In the genomic region with DNA sequence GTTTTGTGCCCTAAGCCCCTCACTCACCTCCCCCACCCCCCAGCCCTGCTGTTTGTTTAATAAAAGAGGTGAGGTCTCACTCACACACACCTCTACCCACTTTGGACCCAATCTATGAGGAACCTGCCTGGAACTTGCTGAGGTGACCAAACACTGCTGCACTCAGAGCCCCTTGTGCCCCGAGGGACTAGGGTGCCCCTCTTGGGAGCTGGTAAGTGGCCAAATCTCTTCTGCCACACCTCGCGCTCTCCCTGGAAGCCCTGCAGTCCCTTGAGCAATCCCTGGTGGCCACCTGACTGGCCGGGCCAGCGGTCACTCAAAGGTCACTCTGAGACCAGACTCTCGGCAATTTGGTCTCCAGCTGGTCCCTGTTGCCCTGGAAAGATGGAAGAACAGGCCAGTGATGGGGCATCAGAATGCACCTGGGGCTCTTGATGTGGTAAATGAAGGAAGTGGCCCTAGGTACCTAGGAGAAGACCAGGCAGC, we compare ENCODE assay signal across 19 cellular contexts.
"Had no signal": no experiment of that assay in that cellular context is flagged by ENCODE, and none has a peak within 500 bp of the region (broad histone marks: within the 10 kb centered on the region; RNA-seq: fewer than 3 reads in every experiment).

No MANE protein-coding gene starts in this region.

- ATAC-seq: K562, PC-3 had no signal

- FAIRE-seq: K562 had no signal

- H3K4me3 ChIP-seq: K562 had no signal

- H3K27ac ChIP-seq: RWPE1 had no signal

- H3K9me3 ChIP-seq: SK-N-SH had no signal

- H3K4me2 ChIP-seq: SK-N-SH had no signal

- DNase-seq: MV-4-11, NCI-H1048, NCI-H1105, NCI-H1417, NCI-H1436 treated with DMSO at 0.1 percent for 48 hours, NCI-H1694, NCI-H187 treated with DMSO at 0.1 percent for 48 hours, NCI-H2029 treated with DMSO at 0.1 percent for 48 hours, NCI-H2227 treated with DMSO at 0.1 percent for 48 hours, NCI-H446, NCI-H510A, NCI-H524 treated with DMSO at 0.1 percent for 48 hours, NCI-H774, PC-3, SHP77, SK-N-SH, SW 1271 had no signal

- H3K9ac ChIP-seq: SK-N-SH had no signal
